Comparison of ENCODE assay signal across 1 cellular context in the genomic region with DNA sequence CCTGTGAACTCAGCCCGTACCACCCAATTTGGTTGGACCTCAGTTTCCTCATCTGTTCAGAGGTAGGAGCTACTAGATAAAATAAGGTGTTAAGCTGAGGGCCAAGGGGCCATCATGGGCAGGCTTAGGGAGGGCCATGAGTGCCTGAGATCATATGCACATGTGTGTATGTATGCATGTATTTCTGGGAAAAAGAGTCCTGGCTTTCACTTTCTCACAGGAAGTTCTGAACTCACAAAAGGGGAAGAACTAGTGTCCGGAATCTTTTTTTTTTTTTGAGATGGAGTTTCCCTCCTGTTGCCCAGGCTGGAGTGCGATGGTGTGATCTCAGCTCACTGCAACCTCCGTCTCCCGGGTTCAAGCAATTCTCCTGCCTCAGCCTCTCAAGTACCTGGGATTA.
TF ChIP-seq lines count a peak whose summit lies in the region.

No MANE protein-coding gene starts in this region.

TF ChIP-seq in endothelial cell of umbilical vein, 7 proteins besides CTCF, POLR2A, EP300 and RAD21:
- TF ChIP-seq EZH2 (IDR thresholded peaks at IDR 0.05; ENCODE audit: borderline replicate concordance, low read depth, low read length, severe bottlenecking) (no peak), FOS (IDR thresholded peaks at IDR 0.05; ENCODE audit: borderline replicate concordance, insufficient read depth, low read length) (no peak), GATA2 (IDR thresholded peaks at IDR 0.05; ENCODE audit: insufficient read depth, insufficient read length, low read depth, low read length) (no peak), JUN (IDR thresholded peaks at IDR 0.05; ENCODE audit: borderline replicate concordance, insufficient read depth, insufficient read length, low read depth) (no peak)
- TF ChIP-seq, protein P1, sequence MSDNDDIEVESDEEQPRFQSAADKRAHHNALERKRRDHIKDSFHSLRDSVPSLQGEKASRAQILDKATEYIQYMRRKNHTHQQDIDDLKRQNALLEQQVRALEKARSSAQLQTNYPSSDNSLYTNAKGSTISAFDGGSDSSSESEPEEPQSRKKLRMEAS (IDR thresholded peaks at IDR 0.05; ENCODE audit: insufficient read depth, insufficient read length), result no peak
TF ChIP-seq in endothelial cell of umbilical vein: peak in this region for 0.
